In genomic region chr3:129890125-129890524, GRCh38 we compare ENCODE assay signal across 10 cellular contexts. TPM values are rescaled to one million over a fixed set of nuclear protein-coding genes. Genes with fewer than 3 reads are reported as not detected.
DNase-seq lines count a peak whose midpoint lies in the region; ATAC-seq and TF ChIP-seq lines count a peak whose summit lies in the region.
"Had no signal": no experiment of that assay in that cellular context is flagged by ENCODE, and none has a peak within 500 bp of the region (broad histone marks: within the 10 kb centered on the region; RNA-seq: fewer than 3 reads in every experiment).

No MANE protein-coding gene starts in this region.

- intact Hi-C loops in PC-9 (cut with micrococcal nuclease; ENCODE audit: unreplicated experiment) = no loop called here
- intact Hi-C loops in left lung (cut with DNase I) = no loop called here

- no peaks in the 10 kb centered on the region for H3K9me2 ChIP-seq in PC-9 (ENCODE audit: insufficient read depth)

- H3K4me2 ChIP-seq in BLaER1 (peak overlapping the region; percentile 94), PC-9 (peak overlapping the region; percentile 86; the same call in 1 of the 2 replicates)

- peaks cover 23% of the 10 kb centered on the region for H3F3A ChIP-seq in PC-9 (ENCODE audit: insufficient read depth, low read depth)

- CTCF ChIA-PET in PC-9 (lab: Charles Lee) = interaction anchor here (0.8 kb wide), 1 partner anchor 19 kb away, joined by 6 read pairs; no protein-coding TSS in a partner anchor

- H3K36me3 ChIP-seq in BLaER1 (peaks cover 12% of the 10 kb centered on the region; the same call in 1 of the 2 replicates), PC-9 (ENCODE audit: low read depth) (peaks cover 6% of the 10 kb centered on the region; the same call in 1 of the 2 replicates), left lung (no peaks in the 10 kb centered on the region)

- ATAC-seq in GM18909 (IDR thresholded peaks at IDR 0.05; ENCODE audit: poor library complexity, unreplicated experiment) (peak; percentile 24), left lung (no peak), GM19351 (IDR thresholded peaks at IDR 0.05; ENCODE audit: unreplicated experiment) (no peak)
- ATAC-seq: activated CD4-positive, CD25-positive, alpha-beta regulatory T cell treated with anti-CD3 and anti-CD28 coated beads, Interleukin-2, amount 50 U/mL, for 24 hours had no signal

- POLR2A ChIA-PET in PC-9 (lab: Charles Lee; ENCODE audit: unreplicated experiment) = no interaction called here

- H3K79me2 ChIP-seq in PC-9 (ENCODE audit: low read depth) = peaks cover 80% of the 10 kb centered on the region

- no TSS peak for BruUV-seq in PC-9 (replicated peaks; lab: Mats Ljungman, UMichigan)

- DNase-seq in PC-9 = no peak
- no peak for DNase-seq in left lung
- no peak for DNase-seq in mucosa of gallbladder (ENCODE audit: low spot score)
- DNase-seq in AG08395 (ENCODE audit: low spot score) = no peak
- DNase-seq in NCI-H1417 treated with DMSO at 0.1 percent for 48 hours (lab: John Stamatoyannopoulos, UW) = no peak
- DNase-seq: GOT3 had no signal

- H3K27ac ChIP-seq in BLaER1 (peak overlapping the region; percentile 97), PC-9 (no peak overlapping the region), left lung (peak overlapping the region; percentile 26 to 28)

- no peaks in the 10 kb centered on the region for H3K27me3 ChIP-seq in BLaER1
- H3K27me3 ChIP-seq in PC-9 (ENCODE audit: insufficient read depth, low read depth) = no peaks in the 10 kb centered on the region
- H3K27me3 ChIP-seq in left lung = no peaks in the 10 kb centered on the region

- peaks cover 65% of the 10 kb centered on the region for H3K4me1 ChIP-seq in BLaER1
- peaks cover 45% of the 10 kb centered on the region for H3K4me1 ChIP-seq in PC-9 (replicated peaks; ENCODE audit: insufficient read depth)
- peaks cover 29 to 45% of the 10 kb centered on the region in 2 donors for H3K4me1 ChIP-seq in left lung

- H3K9me3 ChIP-seq in BLaER1 = no peaks in the 10 kb centered on the region; the same call in 1 of the 2 replicates
- H3K9me3 ChIP-seq in PC-9 (ENCODE audit: insufficient read depth, low read depth) = no peaks in the 10 kb centered on the region
- no peaks in the 10 kb centered on the region for H3K9me3 ChIP-seq in left lung

- H4K20me1 ChIP-seq in BLaER1 = no peaks in the 10 kb centered on the region
- H4K20me1 ChIP-seq in PC-9 (ENCODE audit: insufficient read depth) = peaks cover 5% of the 10 kb centered on the region

- peak overlapping the region; percentile 89; the same call in 1 of the 2 replicates for H3K4me3 ChIP-seq in BLaER1
- H3K4me3 ChIP-seq in PC-9 = no peak overlapping the region
- H3K4me3 ChIP-seq in left lung = no peak overlapping the region

- peak overlapping the region; percentile 97 for H3K9ac ChIP-seq in BLaER1

- TF ChIP-seq CTCF in PC-9 (conservative IDR thresholded peaks at IDR 0.05) (no peak), left lung (IDR thresholded peaks at IDR 0.05) (no peak)

- H2AFZ ChIP-seq in PC-9 = no peak overlapping the region

RNA-seq across cellular contexts. Expression of gene TMCC1, which starts 3.4 kb away (rescaled TPM):
- total RNA-seq in PC-9 (2021) (41.4 and 48.1 TPM in 2 replicates), left lung (10 to 100 TPM; 32.6 to 38.8 TPM), mucosa of gallbladder (52.9 TPM)
